Comparison of ENCODE assay signal across 8 cellular contexts in genomic region chr6:142537612-142538478, GRCh38.
DNase-seq lines count a peak whose midpoint lies in the region; ATAC-seq and TF ChIP-seq lines count a peak whose summit lies in the region.

No MANE protein-coding gene starts in this region.

- POLR2A ChIA-PET in activated CD8-positive, alpha-beta T cell treated with anti-CD3 and anti-CD28 coated beads for 36 hours (lab: Charles Lee) = no interaction called here

- CTCF ChIA-PET in activated CD8-positive, alpha-beta T cell treated with anti-CD3 and anti-CD28 coated beads for 36 hours (lab: Charles Lee) = interaction anchor here (1.6 to 1.8 kb wide), 2 partner anchors 63 to 65 kb away, joined by 3 to 6 read pairs; no protein-coding TSS in a partner anchor
- CTCF ChIA-PET in activated CD8-positive, alpha-beta memory T cell treated with anti-CD3 and anti-CD28 coated beads, Interleukin-2, amount 10 ng/mL, durations not matched to agents 7 days and 5 days (lab: Charles Lee) = no interaction called here

- intact Hi-C loops in activated CD8-positive, alpha-beta T cell treated with anti-CD3 and anti-CD28 coated beads for 36 hours (cut with micrococcal nuclease) = no loop called here

- ATAC-seq in activated CD8-positive, alpha-beta T cell treated with anti-CD3 and anti-CD28 coated beads for 36 hours = no peak
- no peak for ATAC-seq in activated CD8-positive, alpha-beta memory T cell treated with anti-CD3 and anti-CD28 coated beads, Interleukin-2, amount 10 ng/mL, durations not matched to agents 7 days and 5 days

- DNase-seq in NCI-H1105 treated with DMSO at 0.1 percent for 48 hours (lab: John Stamatoyannopoulos, UW) (peak; percentile 27), NCI-H1105 (lab: John Stamatoyannopoulos, UW) (no peak), HT1080 (ENCODE audit: low read depth) (peak; percentile 53), lung microvascular endothelial cell (ENCODE audit: low read depth in 2 of 2) (peak; percentile 41 to 44), NCI-H2227 treated with DMSO at 0.1 percent for 48 hours (lab: John Stamatoyannopoulos, UW) (no peak), HK-2 (ENCODE audit: unreplicated experiment) (no peak)
- peak; percentile 34 for DNase-seq in activated CD8-positive, alpha-beta T cell treated with anti-CD3 and anti-CD28 coated beads for 36 hours
- DNase-seq in activated CD8-positive, alpha-beta memory T cell treated with anti-CD3 and anti-CD28 coated beads, Interleukin-2, amount 10 ng/mL, durations not matched to agents 7 days and 5 days = no peak

- H3K4me1 Mint-ChIP-seq in activated CD8-positive, alpha-beta T cell treated with anti-CD3 and anti-CD28 coated beads for 36 hours (ENCODE audit: low read depth) = no peaks in the 10 kb centered on the region
- H3K4me1 Mint-ChIP-seq in activated CD8-positive, alpha-beta memory T cell treated with anti-CD3 and anti-CD28 coated beads, Interleukin-2, amount 10 ng/mL, durations not matched to agents 7 days and 5 days = no peaks in the 10 kb centered on the region

- H3K27ac Mint-ChIP-seq in activated CD8-positive, alpha-beta T cell treated with anti-CD3 and anti-CD28 coated beads for 36 hours = no peak overlapping the region
- no peak overlapping the region for H3K27ac Mint-ChIP-seq in activated CD8-positive, alpha-beta memory T cell treated with anti-CD3 and anti-CD28 coated beads, Interleukin-2, amount 10 ng/mL, durations not matched to agents 7 days and 5 days

- TF ChIP-seq CTCF in activated CD8-positive, alpha-beta T cell treated with anti-CD3 and anti-CD28 coated beads for 36 hours (IDR thresholded peaks at IDR 0.05) = peak; percentile 45

- H3K27me3 Mint-ChIP-seq in activated CD8-positive, alpha-beta T cell treated with anti-CD3 and anti-CD28 coated beads for 36 hours = no peaks in the 10 kb centered on the region
- no peaks in the 10 kb centered on the region for H3K27me3 Mint-ChIP-seq in activated CD8-positive, alpha-beta memory T cell treated with anti-CD3 and anti-CD28 coated beads, Interleukin-2, amount 10 ng/mL, durations not matched to agents 7 days and 5 days

- H3K9me3 Mint-ChIP-seq in activated CD8-positive, alpha-beta T cell treated with anti-CD3 and anti-CD28 coated beads for 36 hours = peaks cover 24% of the 10 kb centered on the region
- peaks cover 6% of the 10 kb centered on the region for H3K9me3 Mint-ChIP-seq in activated CD8-positive, alpha-beta memory T cell treated with anti-CD3 and anti-CD28 coated beads, Interleukin-2, amount 10 ng/mL, durations not matched to agents 7 days and 5 days (ENCODE audit: low read depth)

- H3K36me3 Mint-ChIP-seq in activated CD8-positive, alpha-beta T cell treated with anti-CD3 and anti-CD28 coated beads for 36 hours (ENCODE audit: low read depth) = peaks cover 3% of the 10 kb centered on the region
- H3K36me3 Mint-ChIP-seq in activated CD8-positive, alpha-beta memory T cell treated with anti-CD3 and anti-CD28 coated beads, Interleukin-2, amount 10 ng/mL, durations not matched to agents 7 days and 5 days = peaks cover 2% of the 10 kb centered on the region

- no peak overlapping the region for H3K4me3 Mint-ChIP-seq in activated CD8-positive, alpha-beta T cell treated with anti-CD3 and anti-CD28 coated beads for 36 hours
- no peak overlapping the region for H3K4me3 Mint-ChIP-seq in activated CD8-positive, alpha-beta memory T cell treated with anti-CD3 and anti-CD28 coated beads, Interleukin-2, amount 10 ng/mL, durations not matched to agents 7 days and 5 days

Comparison
In these comparisons a context has a peak if more than half of its experiments do, and no peak if none do; other contexts are left out.
1. DNase-seq: peak in NCI-H1105 treated with DMSO at 0.1 percent for 48 hours (single experiment), HT1080 (single experiment), activated CD8-positive, alpha-beta T cell treated with anti-CD3 and anti-CD28 coated beads for 36 hours (single experiment) and lung microvascular endothelial cell (2 of 2); none in NCI-H1105 (single experiment), NCI-H2227 treated with DMSO at 0.1 percent for 48 hours (single experiment), HK-2 (single experiment) and activated CD8-positive, alpha-beta memory T cell treated with anti-CD3 and anti-CD28 coated beads, Interleukin-2, amount 10 ng/mL, durations not matched to agents 7 days and 5 days (single experiment).